8 cellular contexts compared by ENCODE assay signal in genomic region chr5:88268414-88269184, GRCh38. TPM values are rescaled to one million over a fixed set of nuclear protein-coding genes. Genes with fewer than 3 reads are reported as not detected.
DNase-seq lines count a peak whose midpoint lies in the region; ATAC-seq and TF ChIP-seq lines count a peak whose summit lies in the region.

Gene TMEM161B (minus strand): TSS chr5:88268845. CDS start chr5:88268723, 122 bp downstream.

- peak within 1 kb of the TSS; percentile 97 for H2AFZ ChIP-seq in PC-9

- DNase-seq in DMS53 treated with DMSO at 0.1 percent for 48 hours (lab: John Stamatoyannopoulos, UW; ENCODE audit: unreplicated experiment): peak; percentile 87
- peak; percentile 94 for DNase-seq in KBM-7
- DNase-seq in PC-9: peak; percentile 87 to 93
- peak; percentile 87 for DNase-seq in activated T-cell treated with anti-CD3 and anti-CD28 coated beads for 48 hours (ENCODE audit: low read depth)
- peak; percentile 90 for DNase-seq in erythroblast (lab: John Stamatoyannopoulos, UW)
- DNase-seq in stimulated activated CD8-positive, alpha-beta memory T cell treated with anti-CD3 and anti-CD28 coated beads, Interleukin-4, amount 100 ng/mL, for 48 hours: peak; percentile 94

- H3K4me1 ChIP-seq in PC-9 (replicated peaks; ENCODE audit: insufficient read depth): peaks cover 33% of the 10 kb centered on the region
- peaks cover 14% of the 10 kb centered on the region for H3K4me1 ChIP-seq in mucosa of stomach (ENCODE audit: control insufficient read depth, insufficient read depth, low read length)

- TSS peak; percentile 52 for BruUV-seq in PC-9 (replicated peaks; lab: Mats Ljungman, UMichigan)

- H3K79me2 ChIP-seq in PC-9 (ENCODE audit: low read depth): peaks cover 77% of the 10 kb centered on the region

- ATAC-seq in GM21723 (IDR thresholded peaks at IDR 0.05; ENCODE audit: unreplicated experiment): peak; percentile 99

- peak within 1 kb of the TSS; percentile 91 for H3K4me2 ChIP-seq in PC-9

- H3K9me3 ChIP-seq in PC-9 (ENCODE audit: insufficient read depth, low read depth) (no peaks in the 10 kb centered on the region), mucosa of stomach (ENCODE audit: control insufficient read depth, low read length) (no peaks in the 10 kb centered on the region)

- in situ Hi-C loops in KBM-7 (cut with MboI; ENCODE audit: low pct_unique_long_range_greater_than_20kb, low sequenced_read_pairs): no loop called here

- no peaks in the 10 kb centered on the region for H3K9me2 ChIP-seq in PC-9 (ENCODE audit: insufficient read depth)

- intact Hi-C loops in PC-9 (cut with micrococcal nuclease; ENCODE audit: unreplicated experiment): loop anchor here (1.0 to 10.0 kb wide), 5 partner anchors 24 to 484 kb away; no protein-coding TSS in a partner anchor

- H4K20me1 ChIP-seq in PC-9 (ENCODE audit: insufficient read depth): no peaks in the 10 kb centered on the region

- CTCF ChIA-PET in PC-9 (lab: Charles Lee): no interaction called here

- H3K4me3 ChIP-seq in PC-9 (peak within 1 kb of the TSS; percentile 93), mucosa of stomach (ENCODE audit: low read length) (peak within 1 kb of the TSS; percentile 98)

- peak within 1 kb of the TSS; percentile 94 for H3K9ac ChIP-seq in mucosa of stomach (ENCODE audit: low read length)

- peak; percentile 88 for TF ChIP-seq POLR2A in erythroblast (IDR thresholded peaks at IDR 0.05; ENCODE audit: low read length)

- H3K27me3 ChIP-seq in PC-9 (ENCODE audit: insufficient read depth, low read depth) (no peaks in the 10 kb centered on the region), mucosa of stomach (ENCODE audit: control insufficient read depth, insufficient read depth, low read length) (no peaks in the 10 kb centered on the region)

- H3K27ac ChIP-seq in PC-9: peak within 1 kb of the TSS; percentile 58

- POLR2A ChIA-PET in PC-9 (lab: Charles Lee; ENCODE audit: unreplicated experiment): interaction anchor here (0.6 kb wide), 1 partner anchor 333 kb away, joined by 4 read pairs; no protein-coding TSS in a partner anchor

- no peaks in the 10 kb centered on the region for H3F3A ChIP-seq in PC-9 (ENCODE audit: insufficient read depth, low read depth)

- peaks cover 11% of the 10 kb centered on the region; the same call in 1 of the 2 replicates for H3K36me3 ChIP-seq in PC-9 (ENCODE audit: low read depth)
- no peaks in the 10 kb centered on the region for H3K36me3 ChIP-seq in mucosa of stomach (ENCODE audit: control insufficient read depth, insufficient read depth, low read length)

- no peak for TF ChIP-seq CTCF in PC-9 (conservative IDR thresholded peaks at IDR 0.05)

RNA-seq across cellular contexts. Expression of gene TMEM161B, which starts in this region (rescaled TPM):
- 17.3 and 24.8 TPM in 2 replicates for total RNA-seq in PC-9 (2021)

Comparison
In these comparisons a context has a peak if more than half of its experiments do, and no peak if none do; other contexts are left out.
1. Peak in every context shown above with its lines: DNase-seq, ATAC-seq, H3K4me3 ChIP-seq and H3K27ac ChIP-seq.